Comparison of ENCODE assay signal across 9 cellular contexts in the genomic region with DNA sequence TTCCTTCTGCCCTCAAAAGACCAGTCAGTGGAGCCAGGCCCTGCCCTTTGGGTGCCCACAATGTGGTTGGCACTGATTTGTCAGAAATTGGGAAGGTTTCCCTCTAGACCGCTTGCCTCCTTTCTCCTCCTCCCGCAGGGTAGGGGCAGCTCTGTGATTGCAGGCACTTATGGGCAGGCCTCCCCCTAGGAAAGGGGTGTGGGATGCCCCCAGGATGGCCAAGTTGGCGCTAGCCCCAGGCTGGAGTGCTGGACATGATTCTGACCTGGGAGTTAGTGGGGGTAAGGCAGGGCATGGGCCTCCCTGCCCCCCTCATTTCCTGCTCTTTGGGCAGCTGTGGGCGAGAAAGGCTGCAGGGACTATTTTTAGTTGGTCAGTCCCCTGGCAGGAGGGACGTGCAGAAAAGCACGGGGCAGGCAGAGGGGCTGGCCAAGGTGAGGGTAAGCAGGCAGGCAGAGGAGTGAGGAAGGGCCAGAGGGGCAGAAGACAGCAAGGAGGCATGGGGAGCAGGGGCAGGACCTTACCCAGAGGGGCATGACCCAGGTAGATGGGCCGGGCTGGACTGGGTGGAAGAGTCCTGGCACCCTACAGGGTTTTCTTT. TPM values are rescaled to one million over a fixed set of nuclear protein-coding genes. Genes with fewer than 3 reads are reported as not detected.
DNase-seq lines count a peak whose midpoint lies in the region; ATAC-seq and TF ChIP-seq lines count a peak whose summit lies in the region.
"Had no signal": no experiment of that assay in that cellular context is flagged by ENCODE, and none has a peak within 500 bp of the region (broad histone marks: within the 10 kb centered on the region; RNA-seq: fewer than 3 reads in every experiment).

No MANE protein-coding gene starts in this region.

- peaks cover 0 to 74% (median 39%) of the 10 kb centered on the region in 4 donors for H3K4me1 ChIP-seq in right lobe of liver
- H3K4me1 ChIP-seq in thyroid gland: peaks cover 76 to 100% of the 10 kb centered on the region in 2 donors
- peaks cover 63% of the 10 kb centered on the region for H3K4me1 ChIP-seq in foreskin keratinocyte

- no peak overlapping the region for H3K4me3 ChIP-seq in right lobe of liver
- H3K4me3 ChIP-seq in thyroid gland (replicated peaks in 1 of 3): no peak overlapping the region

- H3K36me3 ChIP-seq in right lobe of liver (no peaks in the 10 kb centered on the region), thyroid gland (no peaks in the 10 kb centered on the region)

- peak; percentile 49 to 80 (median 56) for DNase-seq in right lobe of liver
- DNase-seq in thyroid gland: peak; percentile 67 to 80
- DNase-seq in foreskin keratinocyte: no peak

- intact Hi-C loops in right lobe of liver (cut with DNase I) (no loop called here), thyroid gland (cut with DNase I) (loop anchor here (2.0 kb wide), 1 partner anchor 33 kb away; no protein-coding TSS in a partner anchor)

- no peaks in the 10 kb centered on the region for H3K9me3 ChIP-seq in right lobe of liver
- no peaks in the 10 kb centered on the region for H3K9me3 ChIP-seq in thyroid gland

- H3K27me3 ChIP-seq in right lobe of liver (no peaks in the 10 kb centered on the region), thyroid gland (no peaks in the 10 kb centered on the region), foreskin keratinocyte (no peaks in the 10 kb centered on the region)

- TF ChIP-seq CTCF in right lobe of liver (IDR thresholded peaks at IDR 0.05): no peak
- TF ChIP-seq CTCF in thyroid gland (IDR thresholded peaks at IDR 0.05): no peak
- TF ChIP-seq CTCF in foreskin keratinocyte (conservative IDR thresholded peaks at IDR 0.05): no peak

- 17% methylated on average over 6 of the region's 7 CpGs for WGBS in right lobe of liver (ENCODE audit: insufficient coverage, low coverage, low lambda C conversion rate, missing lambda C conversion rate)
- 22 to 30% methylated on average over 4 to 7 of the region's 7 CpGs for WGBS in thyroid gland, 2 donors

- H3K27ac ChIP-seq in angular gyrus (ENCODE audit: low read depth, low read length) (peak overlapping the region; percentile 50), right lobe of liver (peak overlapping the region in 1 of 3 donors; percentile 9), thyroid gland (peak overlapping the region; percentile 82 to 96 (median 88)), foreskin keratinocyte (no peak overlapping the region)

- TF ChIP-seq POLR2A in right lobe of liver (IDR thresholded peaks at IDR 0.05) (no peak), thyroid gland (IDR thresholded peaks at IDR 0.05) (peak in 1 of 2 donors; percentile 4)

- ATAC-seq in HG02759 (IDR thresholded peaks at IDR 0.05; ENCODE audit: unreplicated experiment) (peak; percentile 34), right lobe of liver (peak in 1 of 4 donors; percentile 26), foreskin keratinocyte (no peak), HG03139 (IDR thresholded peaks at IDR 0.05; ENCODE audit: unreplicated experiment) (no peak), GM18873 (IDR thresholded peaks at IDR 0.05; ENCODE audit: low FRiP score, unreplicated experiment) (no peak), HG02970 (IDR thresholded peaks at IDR 0.05; ENCODE audit: low FRiP score, unreplicated experiment) (no peak)
- ATAC-seq: naive thymus-derived CD8-positive, alpha-beta T cell had no signal

RNA-seq across cellular contexts. Expression of a gene that starts 3.3 kb away (rescaled TPM):
- total RNA-seq in right lobe of liver: 10 to 100 TPM; 17.7 to 41.9 (median 22.9) TPM
- total RNA-seq in thyroid gland: 10 to 100 TPM; 20.0 to 60.9 (median 35.2) TPM
- total RNA-seq in foreskin keratinocyte: 26.4 and 28.4 TPM in 2 replicates
- polyA plus RNA-seq in foreskin keratinocyte: 21.6 and 22.4 TPM in 2 replicates

RNA-seq across cellular contexts. Expression of a gene that starts 24.6 kb away (rescaled TPM):
- total RNA-seq in right lobe of liver (1 to 10 TPM in 5 of 6 experiments, under 1 TPM in 1; 0.42 to 9.1 (median 3.1) TPM), thyroid gland (1 to 10 TPM in 1 of 4 donors, under 1 TPM in 3; 0.63 to 5.2 (median 0.79) TPM), foreskin keratinocyte (60.7 and 68.9 TPM in 2 replicates)
- 31.9 and 41.0 TPM in 2 replicates for polyA plus RNA-seq in foreskin keratinocyte

RNA-seq across cellular contexts. Expression of a gene that starts 52.3 kb away (rescaled TPM):
- under 1 TPM in 5 of 6 experiments, not detected in 1; 0.22 to 0.78 (median 0.37) TPM for total RNA-seq in right lobe of liver
- 1 to 10 TPM; 1.6 to 3.4 (median 1.7) TPM for total RNA-seq in thyroid gland
- total RNA-seq in foreskin keratinocyte: not detected in 2 replicates
- not detected in 2 replicates for polyA plus RNA-seq in foreskin keratinocyte
- total RNA-seq: naive thymus-derived CD8-positive, alpha-beta T cell had no signal
- polyA plus RNA-seq: naive thymus-derived CD8-positive, alpha-beta T cell had no signal

Comparison
In these comparisons a context has a peak if more than half of its experiments do, and no peak if none do; other contexts are left out.
1. DNase-seq: peak in right lobe of liver (3 of 3) and thyroid gland (2 of 2); none in foreskin keratinocyte (0 of 2).